15 cellular contexts compared by ENCODE assay signal in genomic region chr14:28767239-28767850, GRCh38. TPM values are rescaled to one million over a fixed set of nuclear protein-coding genes. Genes with fewer than 3 reads are reported as not detected.
DNase-seq lines count a peak whose midpoint lies in the region; ATAC-seq, FAIRE-seq and TF ChIP-seq lines count a peak whose summit lies in the region.
"Had no signal": no experiment of that assay in that cellular context is flagged by ENCODE, and none has a peak within 500 bp of the region (broad histone marks: within the 10 kb centered on the region; RNA-seq: fewer than 3 reads in every experiment).

No MANE protein-coding gene starts in this region.

- H3K4me1 ChIP-seq in HUES48 (ENCODE audit: control insufficient read depth, insufficient read depth, low read length), result peaks cover 14% of the 10 kb centered on the region; the same call in 1 of the 2 replicates
- H3K4me1 ChIP-seq in H1 (replicated peaks in 1 of 4; ENCODE audit: control insufficient read depth in 3 of 4, insufficient read depth in 4 of 4, low read length in 3 of 4), result peaks cover 2 to 17% (median 8%) of the 10 kb centered on the region in 4 experiments; a peak in 3 of 7 replicates
- H3K4me1 ChIP-seq: psoas muscle, SJSA1 had no signal

- H3K79me1 ChIP-seq in H1 (ENCODE audit: low read depth, low read length), result no peaks in the 10 kb centered on the region

- H3K9me3 ChIP-seq in HUES48 (ENCODE audit: control insufficient read depth, insufficient read depth, low read length) (no peaks in the 10 kb centered on the region), H1 (ENCODE audit: insufficient read depth in 2 of 2, low read depth in 1 of 2, low read length in 1 of 2) (no peaks in the 10 kb centered on the region)
- H3K9me3 ChIP-seq: psoas muscle had no signal

- no peak for TF ChIP-seq EP300 in H1 (IDR thresholded peaks at IDR 0.05; ENCODE audit: borderline replicate concordance in 1 of 2, low read depth in 2 of 2, low read length in 2 of 2)

- H3K36me3 Mint-ChIP-seq in osteocyte (ENCODE audit: unreplicated experiment), result no peaks in the 10 kb centered on the region

- H3K27me3 ChIP-seq in HUES48 (ENCODE audit: control insufficient read depth, insufficient read depth, low read length) (peaks cover 94% of the 10 kb centered on the region), H1 (replicated peaks in 1 of 4; ENCODE audit: control insufficient read depth in 3 of 4, extremely low read depth in 1 of 4, insufficient read depth in 3 of 4, low read length in 3 of 4) (peaks cover 46 to 85% (median 73%) of the 10 kb centered on the region in 4 experiments)

- peaks cover 76% of the 10 kb centered on the region for H3K27me3 Mint-ChIP-seq in osteocyte (ENCODE audit: unreplicated experiment)

- TF ChIP-seq RAD21 in H1 (IDR thresholded peaks at IDR 0.05 in 1 of 2, conservative IDR thresholded peaks at IDR 0.05 in 1 of 2; ENCODE audit: low read depth in 2 of 2, low read length in 2 of 2), result no peak

- H3K9me3 Mint-ChIP-seq in osteocyte (ENCODE audit: unreplicated experiment), result no peaks in the 10 kb centered on the region

- no peak overlapping the region for H2AFZ ChIP-seq in H1 (ENCODE audit: low read length)

- H3K4me2 ChIP-seq in H1 (ENCODE audit: insufficient read depth in 1 of 2, low read depth in 2 of 2, low read length in 2 of 2), result peak overlapping the region; percentile 79 to 85

- H3K4me3 Mint-ChIP-seq in osteocyte (ENCODE audit: unreplicated experiment), result peak overlapping the region; percentile 50

- TF ChIP-seq CTCF in H1 (IDR thresholded peaks at IDR 0.05; ENCODE audit: control extremely low read depth in 1 of 3, insufficient read depth in 1 of 3, low read depth in 1 of 3, low read length in 3 of 3), result no peak
- TF ChIP-seq CTCF in osteocyte (IDR thresholded peaks at IDR 0.05), result no peak

- H2BK20ac ChIP-seq in H1 (ENCODE audit: low read length), result no peak overlapping the region

- H3K23me2 ChIP-seq in H1 (ENCODE audit: low read depth, low read length), result peaks cover 17% of the 10 kb centered on the region

- H3K4me3 ChIP-seq in HUES48 (ENCODE audit: low read depth, low read length), result peak overlapping the region; percentile 48
- peak overlapping the region in 3 of 4 experiments; percentile 31 to 58 (median 51); a peak in 5 of 8 replicates for H3K4me3 ChIP-seq in H1 (ENCODE audit: extremely low read depth in 1 of 4, insufficient read depth in 2 of 4, low read depth in 3 of 4, low read length in 4 of 4)
- H3K4me3 ChIP-seq: SJSA1 had no signal

- no peak overlapping the region for H3K14ac ChIP-seq in H1 (ENCODE audit: insufficient read length)

- H2BK15ac ChIP-seq in H1 (ENCODE audit: low read length), result no peak overlapping the region

- H4K20me1 ChIP-seq in H1 (replicated peaks in 1 of 2; ENCODE audit: control insufficient read depth in 1 of 2, insufficient read depth in 2 of 2, low read length in 2 of 2), result peaks cover 5 to 9% of the 10 kb centered on the region in 2 experiments

- no peak overlapping the region for H3K23ac ChIP-seq in H1 (ENCODE audit: insufficient read length)

- H2AK5ac ChIP-seq in H1 (ENCODE audit: low read depth, low read length), result no peak overlapping the region

- no peak overlapping the region for H2BK120ac ChIP-seq in H1 (replicated peaks; ENCODE audit: low read depth, low read length)

- H4K8ac ChIP-seq in H1 (ENCODE audit: extremely low read depth, insufficient read depth, low read length), result no peak overlapping the region; the same call in 1 of the 2 replicates

- H3K9ac ChIP-seq in HUES48 (ENCODE audit: low read depth, low read length) (no peak overlapping the region), H1 (replicated peaks in 1 of 4; ENCODE audit: extremely low read depth in 1 of 4, low read depth in 3 of 4, low read length in 3 of 4) (peak overlapping the region in 1 of 4 experiments; percentile 41; a peak in 1 of 7 replicates)

- peak overlapping the region; percentile 93; the same call in 1 of the 2 replicates for H2BK12ac ChIP-seq in H1 (ENCODE audit: low read depth, low read length)

- POLR2A ChIA-PET in H1 (lab: Charles Lee; ENCODE audit: partially characterized antibody), result interaction anchor here (1.2 kb wide), 1 partner anchor 8 kb away, joined by 4 read pairs; no protein-coding TSS in a partner anchor

- no peak overlapping the region for H4K5ac ChIP-seq in H1 (ENCODE audit: insufficient read length, low read depth, low read length)

- H3K79me2 ChIP-seq in H1 (ENCODE audit: control insufficient read depth in 1 of 2, insufficient read depth in 2 of 2, low read length in 2 of 2), result no peaks in the 10 kb centered on the region

- H3K27ac ChIP-seq in HUES48 (ENCODE audit: low read depth, low read length) (no peak overlapping the region), H1 (ENCODE audit: low read depth, low read length) (no peak overlapping the region)
- H3K27ac ChIP-seq: psoas muscle, SJSA1, upper lobe of left lung had no signal

- H3K56ac ChIP-seq in H1 (replicated peaks; ENCODE audit: insufficient read length, low read depth, low read length), result no peak overlapping the region

- H3K36me3 ChIP-seq in HUES48 (ENCODE audit: control insufficient read depth, insufficient read depth, low read length) (no peaks in the 10 kb centered on the region), H1 (ENCODE audit: control insufficient read depth in 2 of 4, insufficient read depth in 4 of 4, low read length in 3 of 4) (no peaks in the 10 kb centered on the region)
- H3K36me3 ChIP-seq: SJSA1, upper lobe of left lung had no signal

- DNase-seq in NCI-H82 (lab: John Stamatoyannopoulos, UW) (peak; percentile 30), NCI-H82 treated with DMSO at 0.1 percent for 48 hours (lab: John Stamatoyannopoulos, UW; ENCODE audit: unreplicated experiment) (no peak), H1 (ENCODE audit: low read depth in 1 of 2, low spot score in 2 of 2) (peak in 1 of 2 experiments; percentile 54), osteocyte (ENCODE audit: extremely low spot score, unreplicated experiment) (no peak), T-helper 9 cell (no peak), DMS79 (lab: John Stamatoyannopoulos, UW) (no peak)
- DNase-seq: activated CD4-positive, alpha-beta T cell treated with anti-CD3 and anti-CD28 coated beads for 48 hours; effector CD4-positive, alpha-beta T cell; mammary epithelial cell had no signal

- no peak for TF ChIP-seq POLR2A in H1 (IDR thresholded peaks at IDR 0.05; ENCODE audit: control extremely low read depth in 1 of 2, low read depth in 2 of 2, low read length in 2 of 2)

- no peak overlapping the region for H4K91ac ChIP-seq in H1 (replicated peaks; ENCODE audit: insufficient read length, low read length)

- 21% methylated on average over 3 of the region's 76 CpGs; no CpG with 5 or more reads in 1 of the 2 experiments for WGBS in H1 (ENCODE audit: extremely low coverage in 1 of 2, insufficient coverage in 1 of 2, insufficient read length in 1 of 2, insufficient replicate concordance in 2 of 2, low coverage in 1 of 2, low lambda C conversion rate in 2 of 2, missing lambda C conversion rate in 1 of 2), 2 experiments

- H3K4ac ChIP-seq in H1 (replicated peaks; ENCODE audit: insufficient read length, low read depth, low read length), result no peak overlapping the region

- no peak overlapping the region for H3K27ac Mint-ChIP-seq in osteocyte (ENCODE audit: unreplicated experiment)

- CTCF ChIA-PET in H1 (lab: Charles Lee; ENCODE audit: partially characterized antibody), result interaction anchor here (1.3 to 6.7 kb wide), 2 partner anchors 11 to 12 kb away, joined by 9 to 63 read pairs; no protein-coding TSS in a partner anchor

- ATAC-seq in GM18502 (IDR thresholded peaks at IDR 0.05; ENCODE audit: poor library complexity, unreplicated experiment), result no peak

- H2BK5ac ChIP-seq in H1 (ENCODE audit: low read depth, low read length), result no peak overlapping the region

- peaks cover 12% of the 10 kb centered on the region for H3K4me1 Mint-ChIP-seq in osteocyte (ENCODE audit: unreplicated experiment)

- FAIRE-seq in H1 (lab: Jason Lieb, UNC), result no peak

- no peak overlapping the region for H3K18ac ChIP-seq in H1 (ENCODE audit: extremely low read depth, low read length)

TF ChIP-seq in H1, 55 proteins besides CTCF, POLR2A, EP300 and RAD21 (continues in another document):
- no peak for TF ChIP-seq CREB1 (IDR thresholded peaks at IDR 0.05)
- no peak for TF ChIP-seq FOSL1 (IDR thresholded peaks at IDR 0.05; ENCODE audit: insufficient read depth, low read depth, low read length)
- no peak for TF ChIP-seq NANOG (IDR thresholded peaks at IDR 0.05; ENCODE audit: insufficient read depth, low read depth, low read length, poor library complexity, severe bottlenecking)
- TF ChIP-seq MAFK (IDR thresholded peaks at IDR 0.05; ENCODE audit: low read depth, low read length), result no peak
- no peak for TF ChIP-seq CHD2 (IDR thresholded peaks at IDR 0.05; ENCODE audit: low read length)
- no peak for TF ChIP-seq SAP30 (IDR thresholded peaks at IDR 0.05; ENCODE audit: insufficient read depth, insufficient replicate concordance, low read length)
- no peak for TF ChIP-seq PHF8 (conservative IDR thresholded peaks at IDR 0.05; ENCODE audit: low read depth, low read length)
- TF ChIP-seq BCL11A (IDR thresholded peaks at IDR 0.05; ENCODE audit: low read depth in 2 of 2, low read length in 2 of 2), result no peak
- TF ChIP-seq, protein P1, sequence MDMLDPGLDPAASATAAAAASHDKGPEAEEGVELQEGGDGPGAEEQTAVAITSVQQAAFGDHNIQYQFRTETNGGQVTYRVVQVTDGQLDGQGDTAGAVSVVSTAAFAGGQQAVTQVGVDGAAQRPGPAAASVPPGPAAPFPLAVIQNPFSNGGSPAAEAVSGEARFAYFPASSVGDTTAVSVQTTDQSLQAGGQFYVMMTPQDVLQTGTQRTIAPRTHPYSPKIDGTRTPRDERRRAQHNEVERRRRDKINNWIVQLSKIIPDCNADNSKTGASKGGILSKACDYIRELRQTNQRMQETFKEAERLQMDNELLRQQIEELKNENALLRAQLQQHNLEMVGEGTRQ (IDR thresholded peaks at IDR 0.05; ENCODE audit: low read length), result no peak
- TF ChIP-seq POU5F1 (IDR thresholded peaks at IDR 0.05; ENCODE audit: low read depth, low read length), result no peak
- TF ChIP-seq KDM5A (IDR thresholded peaks at IDR 0.05; ENCODE audit: low read length), result no peak

RNA-seq across cellular contexts. Expression of gene FOXG1, which starts 0.8 kb away (rescaled TPM):
- 0.24 and 0.29 TPM in 2 replicates for total RNA-seq in H1 (2021; fragmentation: NEBNext Ultra II Directional; extraction: Animal tissue kit (Norgen Biotek cat#: 25700))
- 0.03 and 0.08 TPM in 2 replicates for polyA plus RNA-seq in H1 (2011; rRNA removed)
- polyA plus RNA-seq in H1 (2011; cell fraction: cytosol; rRNA removed), result 0.03 TPM
- 0.09 TPM for polyA plus RNA-seq in H1 (2011; cell fraction: nucleus; rRNA removed)
- polyA plus RNA-seq in H1 (2012, experiment 1 of 2), result 0.05 to 0.12 TPM (median 0.11 TPM) in 4 replicates
- 0.07 TPM for polyA plus RNA-seq in H1 (2012, experiment 2 of 2)
- polyA plus RNA-seq in H1 (2013, experiment 1 of 2), result 0.14 TPM
- 0.13 TPM for polyA plus RNA-seq in H1 (2013, experiment 2 of 2)
- not detected in 2 replicates for polyA minus RNA-seq in H1 (2011; rRNA and poly(A)+ RNA removed)
- not detected for polyA minus RNA-seq in H1 (2011; cell fraction: cytosol; rRNA and poly(A)+ RNA removed)
- polyA minus RNA-seq in H1 (2011; cell fraction: nucleus; rRNA and poly(A)+ RNA removed), result not detected
- total RNA-seq in osteocyte, result not detected in 2 replicates
- total RNA-seq: mammary epithelial cell, MCF 10A, SJSA1, upper lobe of left lung had no signal
- polyA plus RNA-seq: mammary epithelial cell had no signal
